In the genomic region with DNA sequence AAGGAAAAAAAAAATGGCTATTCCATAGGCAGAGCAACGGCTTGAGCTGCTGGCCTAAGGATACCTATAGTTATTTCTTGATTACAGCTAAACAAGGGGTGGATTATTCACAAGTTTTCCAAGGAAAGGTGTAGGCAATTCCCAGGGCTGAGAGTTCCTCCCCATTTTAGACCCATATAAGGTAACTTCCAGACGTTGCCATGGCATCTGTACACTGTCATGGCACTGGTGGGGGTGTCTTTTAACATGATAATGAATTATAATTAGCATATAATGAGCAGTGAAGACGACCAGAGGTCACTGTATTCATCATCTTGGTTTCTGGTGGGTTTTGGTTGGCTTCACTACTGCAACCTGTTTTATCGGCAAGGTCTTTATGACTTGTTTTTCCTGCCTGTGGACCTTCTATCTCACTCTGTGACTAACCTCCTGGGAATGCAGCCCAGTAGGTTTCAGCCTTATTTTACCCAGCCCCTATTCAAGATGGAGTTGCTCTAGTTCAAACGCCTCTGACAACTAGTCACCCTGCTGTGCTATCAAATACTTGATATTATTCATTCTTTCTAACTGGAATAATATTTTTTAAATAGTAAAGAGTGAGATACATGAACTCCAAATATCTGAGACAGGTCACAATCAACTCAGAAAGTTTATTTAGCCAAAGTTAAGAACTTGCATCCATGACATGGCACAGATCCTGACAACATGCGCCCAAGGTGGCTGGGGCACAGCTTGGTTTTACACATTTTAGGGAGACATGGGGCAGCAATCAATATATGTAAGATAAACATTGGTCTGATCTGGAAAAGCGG, we compare ENCODE assay signal across 8 cellular contexts. TPM values are rescaled to one million over a fixed set of nuclear protein-coding genes. Genes with fewer than 3 reads are reported as not detected.
DNase-seq lines count a peak whose midpoint lies in the region; ATAC-seq and TF ChIP-seq lines count a peak whose summit lies in the region.

No MANE protein-coding gene starts in this region.

- no peaks in the 10 kb centered on the region for H3K9me3 ChIP-seq in iPS-20b (ENCODE audit: insufficient read depth, low read depth, low read length)
- H3K9me3 ChIP-seq in stomach = no peaks in the 10 kb centered on the region

- peaks cover 18% of the 10 kb centered on the region for H3K4me1 Mint-ChIP-seq in activated CD8-positive, alpha-beta memory T cell treated with anti-CD3 and anti-CD28 coated beads, Interleukin-2, amount 10 ng/mL, durations not matched to agents 7 days and 5 days
- H3K4me1 Mint-ChIP-seq in activated CD8-positive, alpha-beta T cell treated with anti-CD3 and anti-CD28 coated beads, Interleukin-2, amount 10 ng/mL, durations not matched to agents 7 days and 5 days (ENCODE audit: low read depth) = peaks cover 16% of the 10 kb centered on the region

- peaks cover 12% of the 10 kb centered on the region for H3K36me3 Mint-ChIP-seq in activated CD8-positive, alpha-beta memory T cell treated with anti-CD3 and anti-CD28 coated beads, Interleukin-2, amount 10 ng/mL, durations not matched to agents 7 days and 5 days
- peaks cover 4% of the 10 kb centered on the region for H3K36me3 Mint-ChIP-seq in activated CD8-positive, alpha-beta T cell treated with anti-CD3 and anti-CD28 coated beads, Interleukin-2, amount 10 ng/mL, durations not matched to agents 7 days and 5 days (ENCODE audit: low read depth)

- H3K9ac ChIP-seq in iPS-20b (ENCODE audit: low read depth, low read length) = peak overlapping the region; percentile 99

- CTCF ChIA-PET in activated CD8-positive, alpha-beta memory T cell treated with anti-CD3 and anti-CD28 coated beads, Interleukin-2, amount 10 ng/mL, durations not matched to agents 7 days and 5 days (lab: Charles Lee) = no interaction called here
- CTCF ChIA-PET in activated CD8-positive, alpha-beta T cell treated with anti-CD3 and anti-CD28 coated beads, Interleukin-2, amount 10 ng/mL, durations not matched to agents 7 days and 5 days (lab: Charles Lee) = interaction anchor here (0.7 to 1.6 kb wide), 2 partner anchors 12 to 21 kb away, joined by 3 to 4 read pairs; no protein-coding TSS in a partner anchor

- peak overlapping the region; percentile 72 for H3K27ac ChIP-seq in iPS-20b (ENCODE audit: low read length)
- peak overlapping the region; percentile 17 to 99 (median 96) for H3K27ac ChIP-seq in stomach

- no peak for TF ChIP-seq CTCF in stomach (IDR thresholded peaks at IDR 0.05)

- peak overlapping the region; percentile 91 for H3K4me3 Mint-ChIP-seq in activated CD8-positive, alpha-beta memory T cell treated with anti-CD3 and anti-CD28 coated beads, Interleukin-2, amount 10 ng/mL, durations not matched to agents 7 days and 5 days
- peak overlapping the region; percentile 98 for H3K4me3 Mint-ChIP-seq in activated CD8-positive, alpha-beta T cell treated with anti-CD3 and anti-CD28 coated beads, Interleukin-2, amount 10 ng/mL, durations not matched to agents 7 days and 5 days

- H3K27ac Mint-ChIP-seq in activated CD8-positive, alpha-beta memory T cell treated with anti-CD3 and anti-CD28 coated beads, Interleukin-2, amount 10 ng/mL, durations not matched to agents 7 days and 5 days = peak overlapping the region; percentile 57
- peak overlapping the region; percentile 53 for H3K27ac Mint-ChIP-seq in activated CD8-positive, alpha-beta T cell treated with anti-CD3 and anti-CD28 coated beads, Interleukin-2, amount 10 ng/mL, durations not matched to agents 7 days and 5 days

- no peaks in the 10 kb centered on the region for H3K27me3 ChIP-seq in iPS-20b (ENCODE audit: insufficient read depth, low read length)
- H3K27me3 ChIP-seq in stomach = no peaks in the 10 kb centered on the region

- H3K9me3 Mint-ChIP-seq in activated CD8-positive, alpha-beta memory T cell treated with anti-CD3 and anti-CD28 coated beads, Interleukin-2, amount 10 ng/mL, durations not matched to agents 7 days and 5 days (ENCODE audit: low read depth) = no peaks in the 10 kb centered on the region
- no peaks in the 10 kb centered on the region for H3K9me3 Mint-ChIP-seq in activated CD8-positive, alpha-beta T cell treated with anti-CD3 and anti-CD28 coated beads, Interleukin-2, amount 10 ng/mL, durations not matched to agents 7 days and 5 days (ENCODE audit: insufficient read depth)

- ATAC-seq in activated CD8-positive, alpha-beta memory T cell treated with anti-CD3 and anti-CD28 coated beads, Interleukin-2, amount 10 ng/mL, durations not matched to agents 7 days and 5 days = no peak
- ATAC-seq in activated CD8-positive, alpha-beta T cell treated with anti-CD3 and anti-CD28 coated beads, Interleukin-2, amount 10 ng/mL, durations not matched to agents 7 days and 5 days = no peak
- no peak for ATAC-seq in GM21737 (IDR thresholded peaks at IDR 0.05; ENCODE audit: unreplicated experiment)

- WGBS in stomach, 5 donors = 33 to 52% (median 41%) methylated on average over 7 of the region's 7 CpGs

- DNase-seq in activated CD8-positive, alpha-beta memory T cell treated with anti-CD3 and anti-CD28 coated beads, Interleukin-2, amount 10 ng/mL, durations not matched to agents 7 days and 5 days = no peak
- DNase-seq in activated CD8-positive, alpha-beta memory T cell treated with anti-CD3 and anti-CD28 coated beads for 24 hours = no peak
- no peak for DNase-seq in activated CD8-positive, alpha-beta T cell treated with anti-CD3 and anti-CD28 coated beads, Interleukin-2, amount 10 ng/mL, durations not matched to agents 7 days and 5 days
- peak; percentile 62 for DNase-seq in stomach
- no peak for DNase-seq in activated CD4-positive, CD25-positive, alpha-beta regulatory T cell (lab: John Stamatoyannopoulos, UW)
- no peak for DNase-seq in medulla oblongata (ENCODE audit: extremely low spot score)

- no peaks in the 10 kb centered on the region for H3K27me3 Mint-ChIP-seq in activated CD8-positive, alpha-beta memory T cell treated with anti-CD3 and anti-CD28 coated beads, Interleukin-2, amount 10 ng/mL, durations not matched to agents 7 days and 5 days
- no peaks in the 10 kb centered on the region for H3K27me3 Mint-ChIP-seq in activated CD8-positive, alpha-beta T cell treated with anti-CD3 and anti-CD28 coated beads, Interleukin-2, amount 10 ng/mL, durations not matched to agents 7 days and 5 days (ENCODE audit: low read depth)

- no peak for TF ChIP-seq POLR2A in stomach (IDR thresholded peaks at IDR 0.05)

- H3K4me3 ChIP-seq in iPS-20b (ENCODE audit: low read length) (peak overlapping the region; percentile 99), stomach (peak overlapping the region; percentile 65 to 73 (median 70))

- TF ChIP-seq EP300 in stomach (IDR thresholded peaks at IDR 0.05) = no peak

- intact Hi-C loops in stomach (cut with DNase I; ENCODE audit: low total_unique reads) = no loop called here

- POLR2A ChIA-PET in activated CD8-positive, alpha-beta T cell treated with anti-CD3 and anti-CD28 coated beads, Interleukin-2, amount 10 ng/mL, durations not matched to agents 7 days and 5 days (lab: Charles Lee) = no interaction called here

- H3K4me1 ChIP-seq in iPS-20b (ENCODE audit: insufficient read depth, low read length) = peaks cover 15% of the 10 kb centered on the region; the same call in 1 of the 2 replicates
- peaks cover 12 to 35% (median 26%) of the 10 kb centered on the region in 4 donors for H3K4me1 ChIP-seq in stomach

- peaks cover 5% of the 10 kb centered on the region for H3K36me3 ChIP-seq in iPS-20b (ENCODE audit: insufficient read depth, low read depth, low read length)
- H3K36me3 ChIP-seq in stomach = peaks cover 0 to 5% (median 3%) of the 10 kb centered on the region in 4 donors

RNA-seq across cellular contexts. Expression of a gene that starts 1.4 kb away (rescaled TPM):
- 10 to 100 TPM; 18.1 to 18.2 TPM for total RNA-seq in activated CD8-positive, alpha-beta memory T cell treated with anti-CD3 and anti-CD28 coated beads, Interleukin-2, amount 10 ng/mL, durations not matched to agents 7 days and 5 days
- total RNA-seq in activated CD8-positive, alpha-beta T cell treated with anti-CD3 and anti-CD28 coated beads, Interleukin-2, amount 10 ng/mL, durations not matched to agents 7 days and 5 days = 10 to 100 TPM; 14.3 to 15.8 TPM
- total RNA-seq in stomach = 10 to 100 TPM; 13.6 to 53.4 (median 26.8) TPM
- polyA plus RNA-seq in stomach = 10 to 100 TPM in 1 of 3 donors, 1 to 10 TPM in 2; 5.3 to 11.4 (median 6.6) TPM

RNA-seq across cellular contexts. Expression of a gene that starts 42.7 kb away (rescaled TPM):
- total RNA-seq in activated CD8-positive, alpha-beta memory T cell treated with anti-CD3 and anti-CD28 coated beads, Interleukin-2, amount 10 ng/mL, durations not matched to agents 7 days and 5 days = not detected
- total RNA-seq in activated CD8-positive, alpha-beta T cell treated with anti-CD3 and anti-CD28 coated beads, Interleukin-2, amount 10 ng/mL, durations not matched to agents 7 days and 5 days = not detected
- 10 to 100 TPM in 3 of 5 donors, 1 to 10 TPM in 1, not detected in 1; 4.9 to 25.1 (median 17.8) TPM for total RNA-seq in stomach
- polyA plus RNA-seq in stomach = 1 to 10 TPM; 1.1 to 4.0 (median 3.3) TPM
